11 cellular contexts compared by ENCODE assay signal in genomic region chr7:134084488-134085144, GRCh38.
DNase-seq lines count a peak whose midpoint lies in the region; ATAC-seq and TF ChIP-seq lines count a peak whose summit lies in the region.
"Had no signal": no experiment of that assay in that cellular context is flagged by ENCODE, and none has a peak within 500 bp of the region (broad histone marks: within the 10 kb centered on the region; RNA-seq: fewer than 3 reads in every experiment).

No MANE protein-coding gene starts in this region.

- no peak overlapping the region for H3K4me3 Mint-ChIP-seq in nephron progenitor cell
- H3K4me3 Mint-ChIP-seq: activated CD4-positive, alpha-beta memory T cell treated with anti-CD3 and anti-CD28 coated beads, Interleukin-2, amount 10 ng/mL, durations not matched to agents 7 days and 5 days had no signal

- H3K36me3 Mint-ChIP-seq in nephron progenitor cell (ENCODE audit: low read depth): peaks cover 25% of the 10 kb centered on the region

- ATAC-seq in GM18870 (IDR thresholded peaks at IDR 0.05; ENCODE audit: unreplicated experiment) (peak; percentile 61), HG03103 (IDR thresholded peaks at IDR 0.05; ENCODE audit: low read depth, unreplicated experiment) (peak; percentile 78), GM19395 (IDR thresholded peaks at IDR 0.05; ENCODE audit: unreplicated experiment) (no peak), GM18861 (IDR thresholded peaks at IDR 0.05; ENCODE audit: unreplicated experiment) (no peak)

- TF ChIP-seq CTCF in nephron progenitor cell (IDR thresholded peaks at IDR 0.05): no peak

- no peaks in the 10 kb centered on the region for H3K4me1 Mint-ChIP-seq in nephron progenitor cell
- H3K4me1 Mint-ChIP-seq: activated CD4-positive, alpha-beta memory T cell treated with anti-CD3 and anti-CD28 coated beads, Interleukin-2, amount 10 ng/mL, durations not matched to agents 7 days and 5 days had no signal

- peaks cover 44% of the 10 kb centered on the region for H3K9me3 Mint-ChIP-seq in nephron progenitor cell

- DNase-seq in RPMI8226 (peak; percentile 66), nephron progenitor cell (no peak), GOT3 (lab: John Stamatoyannopoulos, UW) (no peak), NCI-H2029 treated with DMSO at 0.1 percent for 48 hours (lab: John Stamatoyannopoulos, UW) (no peak)
- DNase-seq: activated CD4-positive, alpha-beta memory T cell treated with anti-CD3 and anti-CD28 coated beads, Interleukin-2, amount 10 ng/mL, durations not matched to agents 7 days and 5 days; occipital lobe had no signal

- peaks cover 2% of the 10 kb centered on the region for H3K27me3 Mint-ChIP-seq in nephron progenitor cell (ENCODE audit: low read depth, poor library complexity)
- H3K27me3 Mint-ChIP-seq: activated CD4-positive, alpha-beta memory T cell treated with anti-CD3 and anti-CD28 coated beads, Interleukin-2, amount 10 ng/mL, durations not matched to agents 7 days and 5 days; IgD-negative memory B cell had no signal

- peak overlapping the region; percentile 31 for H3K27ac Mint-ChIP-seq in nephron progenitor cell
- H3K27ac Mint-ChIP-seq: activated CD4-positive, alpha-beta memory T cell treated with anti-CD3 and anti-CD28 coated beads, Interleukin-2, amount 10 ng/mL, durations not matched to agents 7 days and 5 days had no signal

Comparison
In these comparisons a context has a peak if more than half of its experiments do, and no peak if none do; other contexts are left out.
1. ATAC-seq: peak in GM18870 (single experiment) and HG03103 (single experiment); none in GM19395 (single experiment) and GM18861 (single experiment).